ENCODE assay signal across 25 cellular contexts in the genomic region with DNA sequence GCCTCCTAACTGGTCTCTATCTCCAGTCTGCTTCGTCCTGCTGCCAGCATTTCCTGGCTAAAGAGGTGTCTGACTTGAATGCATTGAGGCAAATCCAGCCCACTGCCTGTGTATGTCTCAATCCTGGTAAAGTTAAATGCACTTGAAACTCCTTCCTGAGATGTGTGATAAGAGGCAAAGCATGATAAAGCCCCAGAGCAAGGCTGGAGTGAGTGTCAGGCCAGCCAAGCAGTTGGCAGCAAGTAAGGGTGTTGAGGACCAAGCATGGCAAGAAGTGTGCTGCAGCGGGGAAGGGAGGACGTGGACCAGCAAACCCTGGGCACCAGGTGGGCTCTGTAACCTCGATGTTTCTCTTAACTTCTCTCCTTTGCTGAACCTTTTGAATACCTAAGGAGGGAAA. TPM values are rescaled to one million over a fixed set of nuclear protein-coding genes. Genes with fewer than 3 reads are reported as not detected.
DNase-seq lines count a peak whose midpoint lies in the region; ATAC-seq, FAIRE-seq and TF ChIP-seq lines count a peak whose summit lies in the region.
"Had no signal": no experiment of that assay in that cellular context is flagged by ENCODE, and none has a peak within 500 bp of the region (broad histone marks: within the 10 kb centered on the region; RNA-seq: fewer than 3 reads in every experiment).

No MANE protein-coding gene starts in this region.

- H4K91ac ChIP-seq in trophoblast cell (ENCODE audit: low read depth, low read length) = no peak overlapping the region

- H3K18ac ChIP-seq in trophoblast cell (ENCODE audit: low read length) = no peak overlapping the region

- intact Hi-C loops in left lung (cut with DNase I) = no loop called here

- H3K27me3 ChIP-seq in left lung = no peaks in the 10 kb centered on the region
- no peaks in the 10 kb centered on the region for H3K27me3 ChIP-seq in trophoblast cell (ENCODE audit: insufficient read depth, low read length)
- H3K27me3 ChIP-seq in small intestine (ENCODE audit: control insufficient read depth in 2 of 2, insufficient read depth in 2 of 2, low read length in 2 of 2) = no peaks in the 10 kb centered on the region
- H3K27me3 ChIP-seq: BLaER1 treated with 17β-estradiol and CSF1 and Interleukin-3, amounts not matched to agents 10 nM and 100 nM had no signal

- H2BK5ac ChIP-seq in trophoblast cell (ENCODE audit: low read depth, low read length, poor library complexity) = no peak overlapping the region

- H2BK12ac ChIP-seq in trophoblast cell (ENCODE audit: low read length) = no peak overlapping the region

- H4K8ac ChIP-seq in trophoblast cell (ENCODE audit: low read depth, low read length) = no peak overlapping the region

- ATAC-seq in left lung = peak; percentile 89
- ATAC-seq: A549, GM23338, HCT116 had no signal

- H3K36me3 ChIP-seq in left lung (peaks cover 0 to 14% of the 10 kb centered on the region in 2 donors), trophoblast cell (ENCODE audit: control insufficient read depth in 1 of 2, insufficient read depth in 2 of 2, low read length in 2 of 2) (no peaks in the 10 kb centered on the region), small intestine (ENCODE audit: control insufficient read depth in 2 of 2, insufficient read depth in 2 of 2, low read length in 2 of 2) (no peaks in the 10 kb centered on the region)
- H3K36me3 ChIP-seq: BE2C had no signal

- H2AFZ ChIP-seq in trophoblast cell (ENCODE audit: insufficient read depth, low read length, poor library complexity) = no peak overlapping the region
- H2AFZ ChIP-seq: GM23338 had no signal

- DNase-seq in ecto neural progenitor cell (ENCODE audit: low spot score) (peak; percentile 16), left lung (no peak), trophoblast cell (peak; percentile 11 to 40), ureter (ENCODE audit: low spot score) (peak; percentile 10), NCI-H146 (lab: John Stamatoyannopoulos, UW) (no peak), small intestine (no peak), NK-92 (lab: John Stamatoyannopoulos, UW; ENCODE audit: unreplicated experiment) (no peak)
- DNase-seq: 8988T; ACHN; AML-193; BE2C; Calu3; CD4-positive, alpha-beta memory T cell; COR-L47; DMS53; DMS79 treated with DMSO at 0.1 percent for 48 hours; GF-D8; H9 had no signal

- no peak overlapping the region for H3K4ac ChIP-seq in trophoblast cell (ENCODE audit: low read depth, low read length)

- H4K12ac ChIP-seq in trophoblast cell (ENCODE audit: low read depth, low read length) = no peak overlapping the region

- H3K14ac ChIP-seq in trophoblast cell (ENCODE audit: low read length) = no peak overlapping the region

- H3K79me1 ChIP-seq in trophoblast cell (ENCODE audit: low read length) = no peaks in the 10 kb centered on the region

- H3K27ac ChIP-seq in left lung (no peak overlapping the region), trophoblast cell (ENCODE audit: low read depth, low read length) (no peak overlapping the region), small intestine (ENCODE audit: low read depth in 1 of 2, low read length in 1 of 2) (no peak overlapping the region)
- H3K27ac ChIP-seq: A549; BLaER1 treated with 17β-estradiol and CSF1 and Interleukin-3, amounts not matched to agents 10 nM and 100 nM had no signal

- no CpG with 5 or more reads among the region's 4 CpGs for WGBS in trophoblast cell (ENCODE audit: extremely low coverage, insufficient coverage, insufficient read length)
- WGBS in small intestine, 3 donors = 62 to 78% (median 78%) methylated on average over 4 of the region's 4 CpGs

- H3K9ac ChIP-seq in trophoblast cell (ENCODE audit: low read length) = no peak overlapping the region
- H3K9ac ChIP-seq: BLaER1 treated with 17β-estradiol and CSF1 and Interleukin-3, amounts not matched to agents 10 nM and 100 nM had no signal

- no peaks in the 10 kb centered on the region for H3K4me1 ChIP-seq in left lung
- H3K4me1 ChIP-seq in trophoblast cell (ENCODE audit: control insufficient read depth in 1 of 2, insufficient read depth in 2 of 2, low read length in 2 of 2) = no peaks in the 10 kb centered on the region
- H3K4me1 ChIP-seq in small intestine (ENCODE audit: control insufficient read depth in 2 of 2, insufficient read depth in 1 of 2, low read depth in 1 of 2, low read length in 1 of 2) = no peaks in the 10 kb centered on the region
- H3K4me1 ChIP-seq: A549, BE2C had no signal

- H3K4me3 ChIP-seq in left lung (no peak overlapping the region), trophoblast cell (ENCODE audit: low read depth, low read length) (no peak overlapping the region), small intestine (ENCODE audit: low read depth in 1 of 2, low read length in 2 of 2) (no peak overlapping the region)
- H3K4me3 ChIP-seq: A549; BLaER1 treated with 17β-estradiol and CSF1 and Interleukin-3, amounts not matched to agents 10 nM and 100 nM; GM23338 had no signal

- H3K4me2 ChIP-seq in trophoblast cell (ENCODE audit: low read length) = no peak overlapping the region
- H3K4me2 ChIP-seq: A549; BLaER1 treated with 17β-estradiol and CSF1 and Interleukin-3, amounts not matched to agents 10 nM and 100 nM; GM23338 had no signal

- no peak for TF ChIP-seq CTCF in left lung (IDR thresholded peaks at IDR 0.05)

- H2BK120ac ChIP-seq in trophoblast cell (ENCODE audit: insufficient read depth, low read length, poor library complexity) = no peak overlapping the region

- no peak for FAIRE-seq in small intestine (lab: Jason Lieb, UNC)
- FAIRE-seq: A549, GM18507 had no signal

- H3K9me3 ChIP-seq in left lung = no peaks in the 10 kb centered on the region
- no peaks in the 10 kb centered on the region for H3K9me3 ChIP-seq in trophoblast cell (ENCODE audit: insufficient read depth, low read depth, low read length)
- H3K9me3 ChIP-seq in small intestine (ENCODE audit: control insufficient read depth, low read depth) = no peaks in the 10 kb centered on the region
- H3K9me3 ChIP-seq: A549; BE2C; BLaER1 treated with 17β-estradiol and CSF1 and Interleukin-3, amounts not matched to agents 10 nM and 100 nM had no signal

- no peak overlapping the region for H2AK5ac ChIP-seq in trophoblast cell (ENCODE audit: low read length)

- H3K79me2 ChIP-seq in trophoblast cell (ENCODE audit: control insufficient read depth, insufficient read depth, low read length, poor library complexity) = no peaks in the 10 kb centered on the region

- no peak overlapping the region for H3K23ac ChIP-seq in trophoblast cell (ENCODE audit: low read length)

RNA-seq across cellular contexts. Expression of a gene that starts 29.1 kb away (rescaled TPM):
- 1 to 10 TPM in 1 of 2 donors, under 1 TPM in 1; 0.50 to 1.2 TPM for total RNA-seq in left lung
- polyA plus RNA-seq in trophoblast cell (2013) = not detected in 2 replicates
- total RNA-seq in ureter = not detected
- under 1 TPM in 1 of 3 donors, not detected in 2; 0.03 TPM for polyA plus RNA-seq in small intestine
- total RNA-seq: Calu3; CD4-positive, alpha-beta memory T cell; Daoy; G401; GM23338; H9 had no signal
- polyA plus RNA-seq: A549; CD4-positive, alpha-beta memory T cell; GM23338 had no signal

Comparison
In these comparisons a context has a peak if more than half of its experiments do, and no peak if none do; other contexts are left out.
1. DNase-seq: peak in ecto neural progenitor cell (single experiment), trophoblast cell (2 of 2) and ureter (single experiment); none in left lung (0 of 2), NCI-H146 (single experiment), small intestine (single experiment) and NK-92 (single experiment).